30 cellular contexts compared by ENCODE assay signal in the genomic region with DNA sequence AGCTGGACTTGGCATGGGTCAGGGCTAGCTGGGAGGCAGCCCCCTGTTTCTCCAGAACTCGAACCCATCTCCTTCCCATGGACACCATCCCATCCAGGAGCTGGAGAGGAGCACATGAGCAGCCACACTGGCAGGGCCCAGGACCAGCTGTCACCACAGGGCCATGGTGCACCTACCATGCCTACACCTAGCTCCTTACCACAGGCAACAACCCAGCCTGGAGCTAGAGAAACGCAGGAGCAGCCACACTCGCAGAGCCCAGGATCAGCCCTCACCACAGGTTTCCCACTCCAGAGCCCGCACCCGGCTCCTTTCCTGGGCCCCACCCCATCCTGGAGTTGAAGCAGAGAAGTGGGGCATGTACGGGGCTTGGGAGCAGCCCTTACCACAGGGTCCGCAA. TPM values are rescaled to one million over a fixed set of nuclear protein-coding genes. Genes with fewer than 3 reads are reported as not detected.
DNase-seq lines count a peak whose midpoint lies in the region; ATAC-seq, FAIRE-seq and TF ChIP-seq lines count a peak whose summit lies in the region.
"Had no signal": no experiment of that assay in that cellular context is flagged by ENCODE, and none has a peak within 500 bp of the region (broad histone marks: within the 10 kb centered on the region; RNA-seq: fewer than 3 reads in every experiment).

No MANE protein-coding gene starts in this region.

- H3K9me1 ChIP-seq in K562 (ENCODE audit: control insufficient read depth, insufficient read depth, low read length): no peaks in the 10 kb centered on the region

- no peaks in the 10 kb centered on the region for H3K27me3 ChIP-seq in BLaER1
- no peaks in the 10 kb centered on the region for H3K27me3 ChIP-seq in H7 (ENCODE audit: control insufficient read depth, insufficient read depth, low read length)
- peaks cover 6 to 25% of the 10 kb centered on the region in 2 experiments; a peak in 3 of 5 replicates for H3K27me3 ChIP-seq in K562 (ENCODE audit: control insufficient read depth in 2 of 2, insufficient read depth in 2 of 2, low read length in 2 of 2)
- no peaks in the 10 kb centered on the region for H3K27me3 ChIP-seq in testis
- H3K27me3 ChIP-seq: SJSA1 had no signal

- no peak overlapping the region for H3K4me3 Mint-ChIP-seq in activated CD8-positive, alpha-beta memory T cell treated with anti-CD3 and anti-CD28 coated beads, Interleukin-2, amount 10 ng/mL, durations not matched to agents 7 days and 5 days
- H3K4me3 Mint-ChIP-seq: CD8-positive, alpha-beta T cell had no signal

- no peaks in the 10 kb centered on the region for H3K79me2 ChIP-seq in K562 (ENCODE audit: control insufficient read depth, insufficient read depth, low read length)

- no TSS peak for BruUV-seq in K562 (replicated peaks; lab: Mats Ljungman, UMichigan)

- no peak overlapping the region for H3K9ac ChIP-seq in BLaER1
- no peak overlapping the region for H3K9ac ChIP-seq in K562 (ENCODE audit: insufficient read depth in 1 of 2, low read depth in 2 of 2, low read length in 2 of 2)
- no peak overlapping the region for H3K9ac ChIP-seq in kidney (ENCODE audit: low read length in 2 of 2)

- H3K27ac ChIP-seq in BLaER1 (peak overlapping the region; percentile 39; the same call in 1 of the 2 replicates), K562 (ENCODE audit: extremely low read depth, low read depth, low read length) (no peak overlapping the region), kidney (ENCODE audit: low read depth in 2 of 2, low read length in 2 of 2) (no peak overlapping the region), testis (no peak overlapping the region)
- H3K27ac ChIP-seq: C4-2B, SJSA1 had no signal

- TF ChIP-seq POLR2A in K562 (conservative IDR thresholded peaks at IDR 0.05): no peak
- no peak for TF ChIP-seq POLR2A in testis (IDR thresholded peaks at IDR 0.05)

- no peak overlapping the region for H3K27ac Mint-ChIP-seq in activated CD8-positive, alpha-beta memory T cell treated with anti-CD3 and anti-CD28 coated beads, Interleukin-2, amount 10 ng/mL, durations not matched to agents 7 days and 5 days
- H3K27ac Mint-ChIP-seq: CD8-positive, alpha-beta T cell had no signal

- intact Hi-C loops in K562 (cut with micrococcal nuclease) (no loop called here), kidney (cut with DNase I) (no loop called here), testis (cut with DNase I; ENCODE audit: low total_unique reads) (no loop called here)

- peak; percentile 21 for DNase-seq in H7
- peak in 3 of 4 experiments; percentile 4 to 6 (median 6) for DNase-seq in K562 (ENCODE audit: extremely low read depth in 1 of 4, low spot score in 3 of 4)
- peak; percentile 49 for DNase-seq in kidney
- no peak for DNase-seq in activated CD8-positive, alpha-beta memory T cell treated with anti-CD3 and anti-CD28 coated beads, Interleukin-2, amount 10 ng/mL, durations not matched to agents 7 days and 5 days
- DNase-seq in testis: no peak
- DNase-seq: AML-193; Caco-2; CD8-positive, alpha-beta T cell; EL; GF-D8; GOT3; Kasumi-1; MV-4-11; NCI-H1105; NCI-H1436 treated with DMSO at 0.1 percent for 48 hours; NCI-H187 treated with DMSO at 0.1 percent for 48 hours; NCI-H2171 treated with DMSO at 0.1 percent for 48 hours; NCI-H524; NCI-H748 treated with DMSO at 0.1 percent for 48 hours; PC-3; Right ventricle myocardium superior had no signal

- CTCF ChIA-PET in K562 (lab: Yijun Ruan, JAX; ENCODE audit: low intra/inter-chr PET ratio): no interaction called here
- CTCF ChIA-PET in activated CD8-positive, alpha-beta memory T cell treated with anti-CD3 and anti-CD28 coated beads, Interleukin-2, amount 10 ng/mL, durations not matched to agents 7 days and 5 days (lab: Charles Lee): no interaction called here

- no peaks in the 10 kb centered on the region for H3K36me3 ChIP-seq in BLaER1
- no peaks in the 10 kb centered on the region for H3K36me3 ChIP-seq in H7 (replicated peaks; ENCODE audit: control insufficient read depth, insufficient read depth, low read length)
- no peaks in the 10 kb centered on the region for H3K36me3 ChIP-seq in K562 (ENCODE audit: control insufficient read depth, insufficient read depth, low read length)
- H3K36me3 ChIP-seq in kidney (ENCODE audit: control insufficient read depth in 1 of 2, insufficient read depth in 2 of 2, low read length in 2 of 2): no peaks in the 10 kb centered on the region
- H3K36me3 ChIP-seq in testis (ENCODE audit: low read depth, missing control alignments): no peaks in the 10 kb centered on the region
- H3K36me3 ChIP-seq: SJSA1 had no signal

- H3K4me1 ChIP-seq in BLaER1 (peaks cover 76% of the 10 kb centered on the region), K562 (replicated peaks in 1 of 2; ENCODE audit: control insufficient read depth in 2 of 2, insufficient read depth in 2 of 2, low read length in 2 of 2) (no peaks in the 10 kb centered on the region), kidney (ENCODE audit: control insufficient read depth in 1 of 2, insufficient read depth in 1 of 2, low read depth in 1 of 2, low read length in 2 of 2) (no peaks in the 10 kb centered on the region), testis (no peaks in the 10 kb centered on the region)
- H3K4me1 ChIP-seq: Caco-2, SJSA1 had no signal

- WGBS in K562 (ENCODE audit: insufficient coverage, low coverage, missing lambda C conversion rate): 1% methylated on average over 7 of the region's 7 CpGs
- 80 to 82% methylated on average over 1 to 7 of the region's 7 CpGs for WGBS in testis, 2 donors

- in situ Hi-C loops in K562 (cut with MboI): no loop called here

- H3K4me1 Mint-ChIP-seq in activated CD8-positive, alpha-beta memory T cell treated with anti-CD3 and anti-CD28 coated beads, Interleukin-2, amount 10 ng/mL, durations not matched to agents 7 days and 5 days: no peaks in the 10 kb centered on the region

- H3K27me3 Mint-ChIP-seq in activated CD8-positive, alpha-beta memory T cell treated with anti-CD3 and anti-CD28 coated beads, Interleukin-2, amount 10 ng/mL, durations not matched to agents 7 days and 5 days: no peaks in the 10 kb centered on the region

- H4K20me1 ChIP-seq in BLaER1 (no peaks in the 10 kb centered on the region), K562 (replicated peaks; ENCODE audit: control insufficient read depth, insufficient read depth, low read length) (no peaks in the 10 kb centered on the region; the same call in 1 of the 2 replicates)

- H3K9me3 ChIP-seq in BLaER1 (no peaks in the 10 kb centered on the region), K562 (replicated peaks; ENCODE audit: control insufficient read depth, insufficient read depth, low read depth, low read length) (no peaks in the 10 kb centered on the region), kidney (ENCODE audit: control insufficient read depth in 1 of 2, low read length in 2 of 2) (no peaks in the 10 kb centered on the region), testis (no peaks in the 10 kb centered on the region)
- H3K9me3 ChIP-seq: Caco-2, SJSA1 had no signal

- H3K4me3 ChIP-seq in BLaER1 (no peak overlapping the region), H7 (ENCODE audit: insufficient read depth, low read depth, low read length) (no peak overlapping the region), K562 (no peak overlapping the region), kidney (ENCODE audit: low read length in 2 of 2) (no peak overlapping the region), testis (no peak overlapping the region)
- H3K4me3 ChIP-seq: SJSA1 had no signal

- no peak for TF ChIP-seq RAD21 in K562 (CRISPR knock-in tag; conservative IDR thresholded peaks at IDR 0.05 in 1 of 2, IDR thresholded peaks at IDR 0.05 in 1 of 2)

- POLR2A ChIA-PET in K562 (lab: Yijun Ruan, JAX): interaction anchor here (0.9 kb wide), 1 partner anchor 13 kb away, joined by 6 read pairs; no protein-coding TSS in a partner anchor

- no peak overlapping the region for H2AFZ ChIP-seq in K562 (ENCODE audit: low read depth, low read length)

- H3K36me3 Mint-ChIP-seq in activated CD8-positive, alpha-beta memory T cell treated with anti-CD3 and anti-CD28 coated beads, Interleukin-2, amount 10 ng/mL, durations not matched to agents 7 days and 5 days: no peaks in the 10 kb centered on the region
- H3K36me3 Mint-ChIP-seq: CD8-positive, alpha-beta T cell had no signal

- no peak for TF ChIP-seq CTCF in K562 (IDR thresholded peaks at IDR 0.05 in 2 of 3, conservative IDR thresholded peaks at IDR 0.05 in 1 of 3; ENCODE audit: insufficient read depth in 2 of 3, low read depth in 1 of 3, low read length in 3 of 3)
- TF ChIP-seq CTCF in kidney (IDR thresholded peaks at IDR 0.05; ENCODE audit: borderline replicate concordance, extremely low read depth, insufficient read depth): no peak
- no peak for TF ChIP-seq CTCF in testis (IDR thresholded peaks at IDR 0.05)

- H3K4me2 ChIP-seq in BLaER1: peak overlapping the region; percentile 13
- H3K4me2 ChIP-seq in K562 (ENCODE audit: insufficient read depth, low read length): no peak overlapping the region

- FAIRE-seq in K562 (lab: Jason Lieb, UNC) (no peak), kidney (lab: Jason Lieb, UNC) (no peak)
- FAIRE-seq: HepG2 had no signal

- no peaks in the 10 kb centered on the region for H3K9me3 Mint-ChIP-seq in activated CD8-positive, alpha-beta memory T cell treated with anti-CD3 and anti-CD28 coated beads, Interleukin-2, amount 10 ng/mL, durations not matched to agents 7 days and 5 days (ENCODE audit: low read depth)
- H3K9me3 Mint-ChIP-seq: CD8-positive, alpha-beta T cell had no signal

- no peak for TF ChIP-seq EP300 in K562 (IDR thresholded peaks at IDR 0.05; ENCODE audit: low read length)

- ATAC-seq in K562: no peak
- ATAC-seq in activated CD8-positive, alpha-beta memory T cell treated with anti-CD3 and anti-CD28 coated beads, Interleukin-2, amount 10 ng/mL, durations not matched to agents 7 days and 5 days: no peak
- ATAC-seq in HG02588 (IDR thresholded peaks at IDR 0.05; ENCODE audit: unreplicated experiment): no peak
- no peak for ATAC-seq in HG03520 (IDR thresholded peaks at IDR 0.05; ENCODE audit: unreplicated experiment)
- ATAC-seq: CD8-positive, alpha-beta T cell; HCT116; HepG2; PC-3 had no signal

RNA-seq across cellular contexts. Expression of a gene that starts 50.2 kb away (rescaled TPM):
- total RNA-seq in H7 (2014; rRNA removed; shearing (Covaris generic)): 0.18 and 0.21 TPM in 2 replicates
- 0.16 TPM in 1 of 2 replicates, not detected in the other for total RNA-seq in K562 (2011; cell fraction: chromatin; rRNA removed; ENCODE audit: low replicate concordance)
- total RNA-seq in K562 (2011; cell fraction: nucleolus; rRNA removed): not detected in 2 replicates
- total RNA-seq in K562 (2011; cell fraction: nucleoplasm; rRNA removed): 0.23 and 0.44 TPM in 2 replicates
- total RNA-seq in K562 (2014; rRNA removed) (not detected in 2 replicates), K562 (2014; rRNA removed; fragmentation: Illumina TruSeq; extraction: Trizol) (not detected in 2 replicates), K562 (2015; rRNA removed; fragmentation: Illumina TruSeq; extraction: Trizol) (0.11 TPM in 1 of 2 replicates, not detected in the other), K562 (2021) (0.25 TPM in 1 of 2 replicates, not detected in the other), kidney (not detected), testis (10 to 100 TPM in 1 of 2 donors, 1 to 10 TPM in 1; 8.5 to 10.2 TPM)
- polyA plus RNA-seq in K562 (2011; rRNA removed) (not detected in 2 replicates), K562 (2014; fragmentation: Illumina TruSeq; extraction: Trizol) (0.04 and 0.06 TPM in 2 replicates), K562 (2014; fragmentation: Nextera tagmentation; extraction: Ambion mirVana) (under 1 TPM in 1 of 2 experiments, not detected in 1; 0.04 TPM), K562 (2014; rRNA removed) (0.16 TPM in 1 of 2 replicates, not detected in the other), kidney (ENCODE audit: insufficient read depth, low read depth, low replicate concordance) (not detected), testis (ENCODE audit: insufficient read depth, low read depth, low replicate concordance) (10.4 TPM)
- 0.06 TPM in 1 of 2 replicates, not detected in the other for polyA plus RNA-seq in K562 (2011; cell fraction: cytosol; rRNA removed)
- polyA plus RNA-seq in K562 (2011; cell fraction: nucleus; rRNA removed): 0.06 and 0.14 TPM in 2 replicates
- 0.07 and 0.10 TPM in 2 replicates for polyA plus RNA-seq in K562 (2012)
- polyA minus RNA-seq in K562 (2011; rRNA and poly(A)+ RNA removed): 0.12 TPM in 1 of 2 replicates, not detected in the other
- polyA minus RNA-seq in K562 (2011; cell fraction: cytosol; rRNA and poly(A)+ RNA removed): not detected in 2 replicates
- polyA minus RNA-seq in K562 (2011; cell fraction: nucleus; rRNA and poly(A)+ RNA removed): not detected in 2 replicates
- total RNA-seq in activated CD8-positive, alpha-beta memory T cell treated with anti-CD3 and anti-CD28 coated beads, Interleukin-2, amount 10 ng/mL, durations not matched to agents 7 days and 5 days: not detected
- total RNA-seq: A172, Caco-2, HepG2, MCF 10A, PC-3, Right ventricle myocardium superior, SJSA1 had no signal
- polyA plus RNA-seq: HepG2 had no signal

Comparison
In these comparisons a context has a peak if more than half of its experiments do, and no peak if none do; other contexts are left out.
1. DNase-seq: peak in H7 (single experiment), K562 (3 of 4) and kidney (single experiment); none in activated CD8-positive, alpha-beta memory T cell treated with anti-CD3 and anti-CD28 coated beads, Interleukin-2, amount 10 ng/mL, durations not matched to agents 7 days and 5 days (single experiment) and testis (single experiment).